8 cellular contexts compared by ENCODE assay signal in the genomic region with DNA sequence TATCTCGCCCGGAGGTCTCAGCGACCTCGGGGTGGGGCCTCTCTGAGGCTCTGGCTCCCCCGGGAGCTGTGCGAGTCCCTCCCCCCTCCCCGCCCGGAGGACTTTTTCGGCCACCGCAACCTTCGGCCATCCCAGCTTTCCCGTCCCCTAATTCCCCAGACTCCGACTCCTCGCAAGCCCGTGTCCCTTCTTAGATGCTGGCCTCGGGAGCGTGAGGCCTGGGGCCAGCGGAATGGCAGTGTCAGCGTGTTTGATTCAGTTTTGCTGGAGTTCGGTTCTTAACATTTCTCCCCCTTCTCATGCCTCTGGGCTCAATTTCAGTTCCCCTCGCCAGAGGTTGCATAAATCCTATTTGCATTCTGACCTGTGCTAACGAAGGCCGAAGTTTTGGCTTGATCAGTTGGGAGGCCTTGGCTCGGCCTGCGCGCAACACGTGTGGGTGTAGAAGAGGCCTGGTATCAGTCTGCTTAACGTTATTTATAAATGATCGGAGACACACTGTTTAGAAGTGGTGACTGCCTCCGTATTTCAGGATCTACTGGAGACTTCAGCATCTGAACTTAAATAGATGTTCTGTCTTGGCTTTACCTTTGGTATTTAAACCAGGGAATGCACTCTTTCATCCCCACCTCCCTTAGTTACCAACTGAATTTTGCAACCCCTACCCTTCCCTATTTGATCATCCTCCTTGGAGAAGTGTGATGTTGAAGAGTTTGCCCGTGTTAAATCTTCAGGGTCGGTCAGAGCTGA. TPM values are rescaled to one million over a fixed set of nuclear protein-coding genes. Genes with fewer than 3 reads are reported as not detected.
DNase-seq lines count a peak whose midpoint lies in the region; ATAC-seq and TF ChIP-seq lines count a peak whose summit lies in the region.

No MANE protein-coding gene starts in this region.

- peak overlapping the region; percentile 97 for H3K27ac Mint-ChIP-seq in CD4-positive, alpha-beta T cell

- no peak for ATAC-seq in CD4-positive, alpha-beta T cell (ENCODE audit: poor library complexity)

- TF ChIP-seq EP300 in Ishikawa (IDR thresholded peaks at IDR 0.05; ENCODE audit: borderline replicate concordance) = no peak

- POLR2A ChIA-PET in CD4-positive, alpha-beta T cell (lab: Charles Lee) = interaction anchor here (1.8 to 5.1 kb wide), 8 partner anchors 19 to 207 kb away, joined by 8 to 213 read pairs (median 50); partner anchors contain the start of genes NFYB, NT5DC3 and TDG

- peaks cover 4% of the 10 kb centered on the region for H3K27me3 Mint-ChIP-seq in CD4-positive, alpha-beta T cell

- TF ChIP-seq RAD21 in Ishikawa (IDR thresholded peaks at IDR 0.05; ENCODE audit: low read depth) = no peak

- peaks cover 79% of the 10 kb centered on the region for H3K4me1 Mint-ChIP-seq in CD4-positive, alpha-beta T cell (ENCODE audit: low read depth)

- H3K27ac ChIP-seq in CD4-positive, alpha-beta T cell (ENCODE audit: low read depth, low read length) = peak overlapping the region; percentile 86
- peak overlapping the region; percentile 91 to 95 for H3K27ac ChIP-seq in tibial artery

- intact Hi-C loops in CD4-positive, alpha-beta T cell (cut with DNase I, micrococcal nuclease) = loop anchor here (1.0 to 10.0 kb wide), 8 partner anchors 26 to 354 kb away; partner anchors contain the start of genes HCFC2 (in 2 of the 2), TDG (in 2 of the 2) and NT5DC3 (in 1 of the 2)
- intact Hi-C loops in tibial artery (cut with DNase I; ENCODE audit: low total_unique reads) = loop anchor here (10.0 kb wide), 1 partner anchor 56 kb away; no protein-coding TSS in a partner anchor

- peaks cover 19 to 29% (median 24%) of the 10 kb centered on the region in 3 donors for H3K36me3 ChIP-seq in tibial artery

- H3K36me3 Mint-ChIP-seq in CD4-positive, alpha-beta T cell (ENCODE audit: low read depth) = peaks cover 69% of the 10 kb centered on the region

- H3K4me3 Mint-ChIP-seq in CD4-positive, alpha-beta T cell = peak overlapping the region; percentile 95

- H3K9me3 ChIP-seq in CD4-positive, alpha-beta T cell (ENCODE audit: control insufficient read depth, low read length) = no peaks in the 10 kb centered on the region
- H3K9me3 ChIP-seq in tibial artery = no peaks in the 10 kb centered on the region

- H3K9me3 Mint-ChIP-seq in CD4-positive, alpha-beta T cell = no peaks in the 10 kb centered on the region

- H3K4me3 ChIP-seq in tibial artery = peak overlapping the region; percentile 79 to 89

- no peaks in the 10 kb centered on the region for H3K27me3 ChIP-seq in CD4-positive, alpha-beta T cell (ENCODE audit: control insufficient read depth, insufficient read depth, low read length)
- H3K27me3 ChIP-seq in tibial artery = no peaks in the 10 kb centered on the region

- no peak for TF ChIP-seq CTCF in CD4-positive, alpha-beta T cell (IDR thresholded peaks at IDR 0.05)
- TF ChIP-seq CTCF in tibial artery (IDR thresholded peaks at IDR 0.05) = no peak

- DNase-seq in CD4-positive, alpha-beta T cell = peak in 2 of 10 experiments; percentile 15 to 35
- peak; percentile 82 for DNase-seq in activated CD8-positive, alpha-beta memory T cell treated with anti-CD3 and anti-CD28 coated beads for 24 hours
- DNase-seq in fibroblast of gingiva (ENCODE audit: low read depth) = peak; percentile 79
- peak; percentile 33 for DNase-seq in myocyte (ENCODE audit: low read depth)
- DNase-seq in tibial artery = peak; percentile 54 to 75
- DNase-seq in NCI-H1105 treated with DMSO at 0.1 percent for 48 hours (lab: John Stamatoyannopoulos, UW) = no peak
- no peak for DNase-seq in LoVo (ENCODE audit: low spot score)

- peaks cover 0 to 59% (median 40%) of the 10 kb centered on the region in 4 donors for H3K4me1 ChIP-seq in tibial artery

- CTCF ChIA-PET in CD4-positive, alpha-beta T cell (lab: Charles Lee) = interaction anchor here (1.6 kb wide), 1 partner anchor 178 kb away, joined by 4 read pairs; no protein-coding TSS in a partner anchor

TF ChIP-seq in Ishikawa, 13 proteins besides CTCF, POLR2A, EP300 and RAD21:
- TF ChIP-seq, protein P1, sequence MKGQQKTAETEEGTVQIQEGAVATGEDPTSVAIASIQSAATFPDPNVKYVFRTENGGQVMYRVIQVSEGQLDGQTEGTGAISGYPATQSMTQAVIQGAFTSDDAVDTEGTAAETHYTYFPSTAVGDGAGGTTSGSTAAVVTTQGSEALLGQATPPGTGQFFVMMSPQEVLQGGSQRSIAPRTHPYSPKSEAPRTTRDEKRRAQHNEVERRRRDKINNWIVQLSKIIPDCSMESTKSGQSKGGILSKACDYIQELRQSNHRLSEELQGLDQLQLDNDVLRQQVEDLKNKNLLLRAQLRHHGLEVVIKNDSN (IDR thresholded peaks at IDR 0.05) = no peak
- TF ChIP-seq, protein P2, sequence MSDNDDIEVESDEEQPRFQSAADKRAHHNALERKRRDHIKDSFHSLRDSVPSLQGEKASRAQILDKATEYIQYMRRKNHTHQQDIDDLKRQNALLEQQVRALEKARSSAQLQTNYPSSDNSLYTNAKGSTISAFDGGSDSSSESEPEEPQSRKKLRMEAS (IDR thresholded peaks at IDR 0.05) = peak; percentile 60; the same call in 1 of the 2 replicates

RNA-seq across cellular contexts. Expression of gene HSP90B1, which starts 0.8 kb away (rescaled TPM):
- 100 to 1,000 TPM; 201 to 212 TPM for total RNA-seq in CD4-positive, alpha-beta T cell
- total RNA-seq in myocyte = 414 and 940 TPM in 2 replicates
- 451 TPM for polyA plus RNA-seq in myocyte (2012)

RNA-seq across cellular contexts. Expression of gene TDG, which starts 34.7 kb away (rescaled TPM):
- 10 to 100 TPM; 27.5 to 29.6 TPM for total RNA-seq in CD4-positive, alpha-beta T cell
- total RNA-seq in myocyte = 26.2 and 28.1 TPM in 2 replicates
- 16.0 TPM for polyA plus RNA-seq in myocyte (2012)

Comparison
In these comparisons a context has a peak if more than half of its experiments do, and no peak if none do; other contexts are left out.
1. DNase-seq: peak in activated CD8-positive, alpha-beta memory T cell treated with anti-CD3 and anti-CD28 coated beads for 24 hours (single experiment), fibroblast of gingiva (single experiment), myocyte (single experiment) and tibial artery (2 of 2); none in NCI-H1105 treated with DMSO at 0.1 percent for 48 hours (single experiment) and LoVo (single experiment).